Comparison of ENCODE assay signal across 1 cellular context in the genomic region with DNA sequence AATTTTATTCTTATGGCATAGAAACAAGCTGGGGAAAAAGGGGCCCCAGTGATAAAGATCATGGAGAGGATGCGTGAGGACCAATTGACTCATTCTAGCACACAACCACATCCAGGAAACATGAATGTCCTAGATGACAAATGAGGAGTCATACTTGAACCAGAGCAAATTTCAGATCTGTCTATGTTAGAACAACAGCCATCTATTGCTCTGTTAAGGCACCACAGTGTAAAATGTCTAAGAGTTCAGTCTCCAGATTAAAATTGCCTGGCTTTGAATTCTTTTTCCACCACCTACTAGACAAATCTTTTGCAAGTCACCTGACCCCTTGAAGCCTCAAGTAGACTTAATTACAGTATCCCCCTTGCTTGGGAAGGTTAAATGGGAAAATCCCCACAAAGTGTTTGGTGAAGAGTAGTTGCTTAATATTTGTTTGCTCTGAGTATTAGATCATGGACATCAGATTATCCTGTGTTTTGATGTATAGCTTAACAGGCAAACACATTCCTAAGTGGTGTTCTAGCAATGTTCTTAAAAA.
A peak's percentile ranks its signal among the peaks of the same experiment; 100 is the strongest.
TF ChIP-seq lines count a peak whose summit lies in the region.

No MANE protein-coding gene starts in this region.

TF ChIP-seq in HepG2, 621 proteins besides CTCF, POLR2A, EP300 and RAD21 (continued from another document and continues in another):
- TF ChIP-seq MED1 (CRISPR knock-in tag; IDR thresholded peaks at IDR 0.05) (peak; percentile 89), ZFP36L1 (CRISPR knock-in tag; IDR thresholded peaks at IDR 0.05) (0 out of 2 replicates have a peak, but pooled peaks have one; percentile 38), ZMYM2 (CRISPR knock-in tag; IDR thresholded peaks at IDR 0.05) (peak; percentile 48; the same call in 1 of the 2 replicates), ONECUT2 (CRISPR knock-in tag; IDR thresholded peaks at IDR 0.05) (no peak), KMT2A (CRISPR knock-in tag; IDR thresholded peaks at IDR 0.05) (no peak), ZNF124 (CRISPR knock-in tag; IDR thresholded peaks at IDR 0.05) (no peak), THYN1 (CRISPR knock-in tag; IDR thresholded peaks at IDR 0.05; ENCODE audit: borderline replicate concordance, low read depth) (no peak), KAT8 (CRISPR knock-in tag; IDR thresholded peaks at IDR 0.05) (peak; percentile 33; the same call in 1 of the 2 replicates), ZNF546 (CRISPR knock-in tag; conservative IDR thresholded peaks at IDR 0.05) (no peak), ZNF570 (CRISPR knock-in tag; IDR thresholded peaks at IDR 0.05; ENCODE audit: borderline replicate concordance) (no peak), ZNF180 (CRISPR knock-in tag; IDR thresholded peaks at IDR 0.05; ENCODE audit: borderline replicate concordance, low read depth) (no peak), ZNF724P (CRISPR knock-in tag; IDR thresholded peaks at IDR 0.05; ENCODE audit: borderline replicate concordance) (no peak), ZNF782 (CRISPR knock-in tag; IDR thresholded peaks at IDR 0.05; ENCODE audit: borderline replicate concordance) (no peak), ZNF747 (CRISPR knock-in tag; IDR thresholded peaks at IDR 0.05; ENCODE audit: borderline replicate concordance) (no peak), POGZ (CRISPR knock-in tag; IDR thresholded peaks at IDR 0.05) (peak; percentile 69), KDM1A (CRISPR knock-in tag; IDR thresholded peaks at IDR 0.05) (no peak), TCF7L2 (IDR thresholded peaks at IDR 0.05; ENCODE audit: low read depth, low read length) (peak; percentile 62; the same call in 1 of the 2 replicates), AGO1 (IDR thresholded peaks at IDR 0.05; ENCODE audit: low read depth, low read length, poor library complexity, severe bottlenecking) (no peak), SOX5 (CRISPR knock-in tag; IDR thresholded peaks at IDR 0.05; ENCODE audit: borderline replicate concordance) (peak; percentile 80; the same call in 1 of the 2 replicates), NR2F6 (IDR thresholded peaks at IDR 0.05) (peak; percentile 32), NR2F6 (CRISPR knock-in tag; IDR thresholded peaks at IDR 0.05) (no peak), NFIC (IDR thresholded peaks at IDR 0.05; ENCODE audit: low read length) (peak; percentile 72; the same call in 1 of the 2 replicates), ZNF543 (CRISPR knock-in tag; IDR thresholded peaks at IDR 0.05) (no peak), KLF16 (CRISPR knock-in tag; IDR thresholded peaks at IDR 0.05) (peak in 1 of 2 experiments; percentile 60; a peak in 2 of 4 replicates), ETV5 (CRISPR knock-in tag; IDR thresholded peaks at IDR 0.05; ENCODE audit: borderline replicate concordance) (peak; percentile 67; the same call in 1 of the 2 replicates), GATA4 (IDR thresholded peaks at IDR 0.05; ENCODE audit: borderline replicate concordance, low read depth) (peak; percentile 79; the same call in 1 of the 2 replicates), RCOR2 (CRISPR knock-in tag; IDR thresholded peaks at IDR 0.05) (peak; percentile 43; the same call in 1 of the 2 replicates), TBX2 (CRISPR knock-in tag; IDR thresholded peaks at IDR 0.05; ENCODE audit: borderline replicate concordance) (peak; percentile 62), ZNF282 (IDR thresholded peaks at IDR 0.05; ENCODE audit: partially characterized antibody) (no peak), STAG1 (CRISPR knock-in tag; IDR thresholded peaks at IDR 0.05) (0 out of 2 replicates have a peak, but pooled peaks have one; percentile 3), ZMYM4 (CRISPR knock-in tag; IDR thresholded peaks at IDR 0.05) (peak; percentile 56), ELF3 (CRISPR knock-in tag; IDR thresholded peaks at IDR 0.05) (peak; percentile 66; the same call in 1 of the 2 replicates), MEIS2 (CRISPR knock-in tag; IDR thresholded peaks at IDR 0.05) (0 out of 2 replicates have a peak, but pooled peaks have one; percentile 7), ZBTB7B (CRISPR knock-in tag; IDR thresholded peaks at IDR 0.05) (0 out of 2 replicates have a peak, but pooled peaks have one; percentile 41), CEBPB (IDR thresholded peaks at IDR 0.05; ENCODE audit: borderline replicate concordance, low read depth, low read length) (peak; percentile 76; the same call in 1 of the 2 replicates), SAP130 (CRISPR knock-in tag; IDR thresholded peaks at IDR 0.05; ENCODE audit: low read depth) (peak; percentile 50), SIX1 (CRISPR knock-in tag; IDR thresholded peaks at IDR 0.05; ENCODE audit: borderline replicate concordance) (peak; percentile 52; the same call in 1 of the 2 replicates), PITX1 (CRISPR knock-in tag; IDR thresholded peaks at IDR 0.05) (0 out of 2 replicates have a peak, but pooled peaks have one; percentile 22), CBFB (CRISPR knock-in tag; IDR thresholded peaks at IDR 0.05) (no peak), ZNF841 (CRISPR knock-in tag; IDR thresholded peaks at IDR 0.05; ENCODE audit: borderline replicate concordance) (no peak), SALL1 (CRISPR knock-in tag; IDR thresholded peaks at IDR 0.05) (peak; percentile 23; the same call in 1 of the 2 replicates)
- TF ChIP-seq, protein P1, sequence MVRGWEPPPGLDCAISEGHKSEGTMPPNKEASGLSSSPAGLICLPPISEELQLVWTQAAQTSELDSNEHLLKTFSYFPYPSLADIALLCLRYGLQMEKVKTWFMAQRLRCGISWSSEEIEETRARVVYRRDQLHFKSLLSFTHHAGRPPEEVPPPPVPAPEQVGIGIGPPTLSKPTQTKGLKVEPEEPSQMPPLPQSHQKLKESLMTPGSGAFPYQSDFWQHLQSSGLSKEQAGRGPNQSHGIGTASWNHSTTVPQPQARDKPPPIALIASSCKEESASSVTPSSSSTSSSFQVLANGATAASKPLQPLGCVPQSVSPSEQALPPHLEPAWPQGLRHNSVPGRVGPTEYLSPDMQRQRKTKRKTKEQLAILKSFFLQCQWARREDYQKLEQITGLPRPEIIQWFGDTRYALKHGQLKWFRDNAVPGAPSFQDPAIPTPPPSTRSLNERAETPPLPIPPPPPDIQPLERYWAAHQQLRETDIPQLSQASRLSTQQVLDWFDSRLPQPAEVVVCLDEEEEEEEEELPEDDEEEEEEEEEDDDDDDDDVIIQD (CRISPR knock-in tag; IDR thresholded peaks at IDR 0.05; ENCODE audit: low read depth), result peak; percentile 18; the same call in 1 of the 2 replicates
- TF ChIP-seq, protein P2, sequence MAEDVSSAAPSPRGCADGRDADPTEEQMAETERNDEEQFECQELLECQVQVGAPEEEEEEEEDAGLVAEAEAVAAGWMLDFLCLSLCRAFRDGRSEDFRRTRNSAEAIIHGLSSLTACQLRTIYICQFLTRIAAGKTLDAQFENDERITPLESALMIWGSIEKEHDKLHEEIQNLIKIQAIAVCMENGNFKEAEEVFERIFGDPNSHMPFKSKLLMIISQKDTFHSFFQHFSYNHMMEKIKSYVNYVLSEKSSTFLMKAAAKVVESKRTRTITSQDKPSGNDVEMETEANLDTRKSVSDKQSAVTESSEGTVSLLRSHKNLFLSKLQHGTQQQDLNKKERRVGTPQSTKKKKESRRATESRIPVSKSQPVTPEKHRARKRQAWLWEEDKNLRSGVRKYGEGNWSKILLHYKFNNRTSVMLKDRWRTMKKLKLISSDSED (CRISPR knock-in tag; IDR thresholded peaks at IDR 0.05), result no peak
- TF ChIP-seq, protein P3, sequence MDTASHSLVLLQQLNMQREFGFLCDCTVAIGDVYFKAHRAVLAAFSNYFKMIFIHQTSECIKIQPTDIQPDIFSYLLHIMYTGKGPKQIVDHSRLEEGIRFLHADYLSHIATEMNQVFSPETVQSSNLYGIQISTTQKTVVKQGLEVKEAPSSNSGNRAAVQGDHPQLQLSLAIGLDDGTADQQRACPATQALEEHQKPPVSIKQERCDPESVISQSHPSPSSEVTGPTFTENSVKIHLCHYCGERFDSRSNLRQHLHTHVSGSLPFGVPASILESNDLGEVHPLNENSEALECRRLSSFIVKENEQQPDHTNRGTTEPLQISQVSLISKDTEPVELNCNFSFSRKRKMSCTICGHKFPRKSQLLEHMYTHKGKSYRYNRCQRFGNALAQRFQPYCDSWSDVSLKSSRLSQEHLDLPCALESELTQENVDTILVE (CRISPR knock-in tag; IDR thresholded peaks at IDR 0.05), result peak; percentile 44; the same call in 1 of the 2 replicates
- TF ChIP-seq, protein P4, sequence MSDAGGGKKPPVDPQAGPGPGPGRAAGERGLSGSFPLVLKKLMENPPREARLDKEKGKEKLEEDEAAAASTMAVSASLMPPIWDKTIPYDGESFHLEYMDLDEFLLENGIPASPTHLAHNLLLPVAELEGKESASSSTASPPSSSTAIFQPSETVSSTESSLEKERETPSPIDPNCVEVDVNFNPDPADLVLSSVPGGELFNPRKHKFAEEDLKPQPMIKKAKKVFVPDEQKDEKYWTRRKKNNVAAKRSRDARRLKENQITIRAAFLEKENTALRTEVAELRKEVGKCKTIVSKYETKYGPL (CRISPR knock-in tag; IDR thresholded peaks at IDR 0.05), result 0 out of 2 replicates have a peak, but pooled peaks have one; percentile 10
- TF ChIP-seq, protein P5, sequence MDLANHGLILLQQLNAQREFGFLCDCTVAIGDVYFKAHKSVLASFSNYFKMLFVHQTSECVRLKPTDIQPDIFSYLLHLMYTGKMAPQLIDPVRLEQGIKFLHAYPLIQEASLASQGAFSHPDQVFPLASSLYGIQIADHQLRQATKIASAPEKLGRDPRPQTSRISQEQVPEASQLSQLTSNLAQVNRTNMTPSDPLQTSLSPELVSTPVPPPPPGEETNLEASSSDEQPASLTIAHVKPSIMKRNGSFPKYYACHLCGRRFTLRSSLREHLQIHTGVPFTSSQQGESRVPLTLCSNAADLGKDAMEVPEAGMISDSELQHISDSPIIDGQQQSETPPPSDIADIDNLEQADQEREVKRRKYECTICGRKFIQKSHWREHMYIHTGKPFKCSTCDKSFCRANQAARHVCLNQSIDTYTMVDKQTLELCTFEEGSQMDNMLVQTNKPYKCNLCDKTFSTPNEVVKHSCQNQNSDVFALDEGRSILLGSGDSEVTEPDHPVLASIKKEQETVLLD (CRISPR knock-in tag; IDR thresholded peaks at IDR 0.05; ENCODE audit: low read depth), result no peak
- TF ChIP-seq, protein P6, sequence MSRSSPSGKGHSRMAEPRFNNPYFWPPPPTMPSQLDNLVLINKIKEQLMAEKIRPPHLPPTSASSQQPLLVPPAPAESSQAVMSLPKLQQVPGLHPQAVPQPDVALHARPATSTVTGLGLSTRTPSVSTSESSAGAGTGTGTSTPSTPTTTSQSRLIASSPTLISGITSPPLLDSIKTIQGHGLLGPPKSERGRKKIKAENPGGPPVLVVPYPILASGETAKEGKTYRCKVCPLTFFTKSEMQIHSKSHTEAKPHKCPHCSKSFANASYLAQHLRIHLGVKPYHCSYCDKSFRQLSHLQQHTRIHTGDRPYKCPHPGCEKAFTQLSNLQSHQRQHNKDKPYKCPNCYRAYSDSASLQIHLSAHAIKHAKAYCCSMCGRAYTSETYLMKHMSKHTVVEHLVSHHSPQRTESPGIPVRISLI (CRISPR knock-in tag; IDR thresholded peaks at IDR 0.05; ENCODE audit: borderline replicate concordance), result peak; percentile 61; the same call in 1 of the 2 replicates
- TF ChIP-seq, protein P7, sequence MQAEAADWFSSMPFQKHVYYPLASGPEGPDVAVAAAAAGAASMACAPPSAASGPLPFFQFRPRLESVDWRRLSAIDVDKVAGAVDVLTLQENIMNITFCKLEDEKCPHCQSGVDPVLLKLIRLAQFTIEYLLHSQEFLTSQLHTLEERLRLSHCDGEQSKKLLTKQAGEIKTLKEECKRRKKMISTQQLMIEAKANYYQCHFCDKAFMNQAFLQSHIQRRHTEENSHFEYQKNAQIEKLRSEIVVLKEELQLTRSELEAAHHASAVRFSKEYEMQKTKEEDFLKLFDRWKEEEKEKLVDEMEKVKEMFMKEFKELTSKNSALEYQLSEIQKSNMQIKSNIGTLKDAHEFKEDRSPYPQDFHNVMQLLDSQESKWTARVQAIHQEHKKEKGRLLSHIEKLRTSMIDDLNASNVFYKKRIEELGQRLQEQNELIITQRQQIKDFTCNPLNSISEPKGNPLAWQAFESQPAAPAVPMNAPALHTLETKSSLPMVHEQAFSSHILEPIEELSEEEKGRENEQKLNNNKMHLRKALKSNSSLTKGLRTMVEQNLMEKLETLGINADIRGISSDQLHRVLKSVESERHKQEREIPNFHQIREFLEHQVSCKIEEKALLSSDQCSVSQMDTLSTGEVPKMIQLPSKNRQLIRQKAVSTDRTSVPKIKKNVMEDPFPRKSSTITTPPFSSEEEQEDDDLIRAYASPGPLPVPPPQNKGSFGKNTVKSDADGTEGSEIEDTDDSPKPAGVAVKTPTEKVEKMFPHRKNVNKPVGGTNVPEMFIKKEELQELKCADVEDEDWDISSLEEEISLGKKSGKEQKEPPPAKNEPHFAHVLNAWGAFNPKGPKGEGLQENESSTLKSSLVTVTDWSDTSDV (CRISPR knock-in tag; IDR thresholded peaks at IDR 0.05), result no peak
- TF ChIP-seq, protein P8, sequence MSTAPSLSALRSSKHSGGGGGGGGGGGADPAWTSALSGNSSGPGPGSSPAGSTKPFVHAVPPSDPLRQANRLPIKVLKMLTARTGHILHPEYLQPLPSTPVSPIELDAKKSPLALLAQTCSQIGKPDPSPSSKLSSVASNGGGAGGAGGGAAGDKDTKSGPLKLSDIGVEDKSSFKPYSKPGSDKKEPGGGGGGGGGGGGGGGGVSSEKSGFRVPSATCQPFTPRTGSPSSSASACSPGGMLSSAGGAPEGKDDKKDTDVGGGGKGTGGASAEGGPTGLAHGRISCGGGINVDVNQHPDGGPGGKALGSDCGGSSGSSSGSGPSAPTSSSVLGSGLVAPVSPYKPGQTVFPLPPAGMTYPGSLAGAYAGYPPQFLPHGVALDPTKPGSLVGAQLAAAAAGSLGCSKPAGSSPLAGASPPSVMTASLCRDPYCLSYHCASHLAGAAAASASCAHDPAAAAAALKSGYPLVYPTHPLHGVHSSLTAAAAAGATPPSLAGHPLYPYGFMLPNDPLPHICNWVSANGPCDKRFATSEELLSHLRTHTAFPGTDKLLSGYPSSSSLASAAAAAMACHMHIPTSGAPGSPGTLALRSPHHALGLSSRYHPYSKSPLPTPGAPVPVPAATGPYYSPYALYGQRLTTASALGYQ (CRISPR knock-in tag; IDR thresholded peaks at IDR 0.05), result peak; percentile 66; the same call in 1 of the 2 replicates
- TF ChIP-seq, protein P9, sequence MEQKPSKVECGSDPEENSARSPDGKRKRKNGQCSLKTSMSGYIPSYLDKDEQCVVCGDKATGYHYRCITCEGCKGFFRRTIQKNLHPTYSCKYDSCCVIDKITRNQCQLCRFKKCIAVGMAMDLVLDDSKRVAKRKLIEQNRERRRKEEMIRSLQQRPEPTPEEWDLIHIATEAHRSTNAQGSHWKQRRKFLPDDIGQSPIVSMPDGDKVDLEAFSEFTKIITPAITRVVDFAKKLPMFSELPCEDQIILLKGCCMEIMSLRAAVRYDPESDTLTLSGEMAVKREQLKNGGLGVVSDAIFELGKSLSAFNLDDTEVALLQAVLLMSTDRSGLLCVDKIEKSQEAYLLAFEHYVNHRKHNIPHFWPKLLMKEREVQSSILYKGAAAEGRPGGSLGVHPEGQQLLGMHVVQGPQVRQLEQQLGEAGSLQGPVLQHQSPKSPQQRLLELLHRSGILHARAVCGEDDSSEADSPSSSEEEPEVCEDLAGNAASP (CRISPR knock-in tag; IDR thresholded peaks at IDR 0.05; ENCODE audit: borderline replicate concordance), result peak; percentile 62
- TF ChIP-seq, protein P10, sequence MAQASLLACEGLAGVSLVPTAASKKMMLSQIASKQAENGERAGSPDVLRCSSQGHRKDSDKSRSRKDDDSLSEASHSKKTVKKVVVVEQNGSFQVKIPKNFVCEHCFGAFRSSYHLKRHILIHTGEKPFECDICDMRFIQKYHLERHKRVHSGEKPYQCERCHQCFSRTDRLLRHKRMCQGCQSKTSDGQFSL (CRISPR knock-in tag; IDR thresholded peaks at IDR 0.05), result no peak
